ENCODE assay signal across 9 cellular contexts in the genomic region with DNA sequence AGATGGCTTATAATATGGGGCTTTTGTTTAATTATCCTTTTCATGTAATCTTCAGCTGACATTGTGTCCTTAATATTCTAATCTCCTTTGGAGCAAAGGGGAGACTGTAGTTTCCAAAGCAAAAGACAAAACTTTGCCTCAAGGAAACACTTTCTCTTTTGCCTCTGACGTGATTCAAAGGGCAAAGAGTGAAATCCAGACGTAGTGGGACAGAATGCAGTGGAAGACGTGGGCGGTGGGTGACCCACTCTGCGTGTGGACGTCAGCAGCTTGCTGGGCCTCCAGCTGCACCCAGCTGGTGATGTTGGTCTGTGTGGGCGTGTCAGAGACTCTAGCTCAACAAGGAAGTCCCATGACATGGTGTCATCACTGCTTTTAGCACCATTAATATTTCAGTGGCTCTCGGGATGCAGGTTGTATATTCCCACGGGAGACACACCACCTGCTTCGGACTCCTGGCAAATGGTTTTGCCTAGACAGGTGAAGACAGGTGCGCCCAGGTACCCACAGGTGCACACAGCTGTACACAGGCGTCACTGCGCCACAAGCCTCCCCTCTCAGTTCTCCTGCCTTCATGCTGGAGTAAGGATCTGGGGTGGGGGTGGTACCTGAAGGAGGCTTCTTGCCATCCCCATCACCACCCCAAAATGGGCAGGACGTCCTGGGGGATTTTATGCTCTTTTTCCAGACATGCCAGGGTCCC.
DNase-seq lines count a peak whose midpoint lies in the region; ATAC-seq and TF ChIP-seq lines count a peak whose summit lies in the region.
"Had no signal": no experiment of that assay in that cellular context is flagged by ENCODE, and none has a peak within 500 bp of the region (broad histone marks: within the 10 kb centered on the region; RNA-seq: fewer than 3 reads in every experiment).

No MANE protein-coding gene starts in this region.

- peak overlapping the region in 53 of 59 donors; percentile 20 to 90 (median 81) for H3K27ac ChIP-seq in dorsolateral prefrontal cortex
- H3K27ac ChIP-seq: KMS-11 had no signal

- H3K4me3 ChIP-seq in dorsolateral prefrontal cortex, result peak overlapping the region in 22 of 59 donors; percentile 0 to 54 (median 20)

- ATAC-seq in HG02840 (IDR thresholded peaks at IDR 0.05; ENCODE audit: low FRiP score, unreplicated experiment) (no peak), HG03521 (IDR thresholded peaks at IDR 0.05; ENCODE audit: unreplicated experiment) (no peak)

- DNase-seq in COLO668 (lab: John Stamatoyannopoulos, UW; ENCODE audit: unreplicated experiment) (peak; percentile 97), NCI-H1105 treated with DMSO at 0.1 percent for 48 hours (lab: John Stamatoyannopoulos, UW) (peak; percentile 85), dorsolateral prefrontal cortex (peak in 5 of 10 donors; percentile 39 to 76 (median 55)), mucosa of gallbladder (ENCODE audit: low spot score) (peak; percentile 87), cerebellar cortex (ENCODE audit: low spot score) (no peak)
- no peak for DNase-seq in stimulated activated CD4-positive, alpha-beta T cell treated with anti-CD3 and anti-CD28 coated beads, Interleukin-4, amount 100 ng/mL, for 24 hours

- no peaks in the 10 kb centered on the region for H3K27me3 ChIP-seq in dorsolateral prefrontal cortex

- intact Hi-C loops in dorsolateral prefrontal cortex (cut with DNase I), result no loop called here

- no peak for TF ChIP-seq CTCF in dorsolateral prefrontal cortex (IDR thresholded peaks at IDR 0.05 in 54 of 56, conservative IDR thresholded peaks at IDR 0.05 in 2 of 56; ENCODE audit: low read depth in 1 of 56, partially characterized antibody in 56 of 56)

Comparison
In these comparisons a context has a peak if more than half of its experiments do, and no peak if none do; other contexts are left out.
1. DNase-seq: peak in COLO668 (single experiment), NCI-H1105 treated with DMSO at 0.1 percent for 48 hours (single experiment) and mucosa of gallbladder (single experiment); none in cerebellar cortex (single experiment) and stimulated activated CD4-positive, alpha-beta T cell treated with anti-CD3 and anti-CD28 coated beads, Interleukin-4, amount 100 ng/mL, for 24 hours (single experiment).